In genomic region chrX:97026406-97026805, GRCh38 we compare ENCODE assay signal across 1 cellular context.
TF ChIP-seq lines count a peak whose summit lies in the region.

No MANE protein-coding gene starts in this region.

TF ChIP-seq in IMR-90, 13 proteins besides CTCF, POLR2A, EP300 and RAD21:
- TF ChIP-seq NFE2L2 (IDR thresholded peaks at IDR 0.05; ENCODE audit: low read depth, low read length) (no peak), ELK1 (IDR thresholded peaks at IDR 0.05; ENCODE audit: borderline replicate concordance, low read depth, low read length) (no peak), MXI1 (IDR thresholded peaks at IDR 0.05; ENCODE audit: borderline replicate concordance, low read depth, low read length) (no peak), BHLHE40 (IDR thresholded peaks at IDR 0.05; ENCODE audit: low read depth, low read length) (no peak), MAZ (IDR thresholded peaks at IDR 0.05; ENCODE audit: borderline replicate concordance, low read depth, low read length) (no peak), FOS (IDR thresholded peaks at IDR 0.05; ENCODE audit: low read depth, low read length) (no peak), SMC3 (IDR thresholded peaks at IDR 0.05; ENCODE audit: low read depth, low read length) (0 out of 2 replicates have a peak, but pooled peaks have one; percentile 21), RCOR1 (IDR thresholded peaks at IDR 0.05; ENCODE audit: insufficient replicate concordance, low read length) (no peak)
TF ChIP-seq in IMR-90: peak in this region for 1.
